8 cellular contexts compared by ENCODE assay signal in genomic region chr10:24722676-24723385, GRCh38. TPM values are rescaled to one million over a fixed set of nuclear protein-coding genes. Genes with fewer than 3 reads are reported as not detected.
DNase-seq lines count a peak whose midpoint lies in the region; ATAC-seq, FAIRE-seq and TF ChIP-seq lines count a peak whose summit lies in the region.

No MANE protein-coding gene starts in this region.

- peak overlapping the region; percentile 65 to 98 (median 90) for H3K27ac Mint-ChIP-seq in CD8-positive, alpha-beta memory T cell

- no peaks in the 10 kb centered on the region for H3K27me3 Mint-ChIP-seq in CD8-positive, alpha-beta memory T cell

- H3K9ac ChIP-seq in kidney (ENCODE audit: low read length in 2 of 2), result peak overlapping the region; percentile 81 to 82

- ATAC-seq in GM19397 (IDR thresholded peaks at IDR 0.05; ENCODE audit: unreplicated experiment) (peak; percentile 33), HG03565 (IDR thresholded peaks at IDR 0.05; ENCODE audit: unreplicated experiment) (peak; percentile 16)

- TF ChIP-seq CTCF in bronchial epithelial cell (IDR thresholded peaks at IDR 0.05; ENCODE audit: insufficient read depth, low read length, severe bottlenecking), result no peak
- no peak for TF ChIP-seq CTCF in kidney (IDR thresholded peaks at IDR 0.05; ENCODE audit: borderline replicate concordance, extremely low read depth, insufficient read depth)

- intact Hi-C loops in kidney (cut with DNase I), result no loop called here

- H3K9me3 ChIP-seq in CD8-positive, alpha-beta memory T cell (ENCODE audit: low read length), result no peaks in the 10 kb centered on the region
- no peaks in the 10 kb centered on the region for H3K9me3 ChIP-seq in kidney (ENCODE audit: control insufficient read depth in 1 of 2, low read length in 2 of 2)

- POLR2A ChIA-PET in CD8-positive, alpha-beta memory T cell (lab: Charles Lee), result no interaction called here

- no peak for FAIRE-seq in bronchial epithelial cell (lab: Jason Lieb, UNC)
- FAIRE-seq in kidney (lab: Jason Lieb, UNC), result no peak

- DNase-seq in CD8-positive, alpha-beta memory T cell, result peak; percentile 31 to 62 (median 55)
- DNase-seq in UCSD-AML1 (lab: John Stamatoyannopoulos, UW; ENCODE audit: unreplicated experiment) (peak; percentile 73), bronchial epithelial cell (ENCODE audit: low read depth) (no peak), kidney (peak; percentile 85), NCI-H510A treated with DMSO at 0.1 percent for 48 hours (lab: John Stamatoyannopoulos, UW) (no peak)
- DNase-seq in stimulated activated CD4-positive, alpha-beta T cell treated with anti-CD3 and anti-CD28 coated beads, Interleukin-15, amount 100 ng/mL, for 24 hours, result peak; percentile 65

- H3K4me3 ChIP-seq in CD8-positive, alpha-beta memory T cell (ENCODE audit: low read length), result peak overlapping the region; percentile 69
- H3K4me3 ChIP-seq in bronchial epithelial cell (ENCODE audit: low read depth, low read length) (peak overlapping the region; percentile 81), kidney (ENCODE audit: low read length in 2 of 2) (peak overlapping the region; percentile 69 to 82)

- peak overlapping the region; percentile 92 to 96 (median 95) for H3K4me3 Mint-ChIP-seq in CD8-positive, alpha-beta memory T cell

- peaks cover 23 to 36% (median 29%) of the 10 kb centered on the region in 3 donors for H3K4me1 Mint-ChIP-seq in CD8-positive, alpha-beta memory T cell

- peak overlapping the region; percentile 66 for H3K27ac ChIP-seq in CD8-positive, alpha-beta memory T cell (ENCODE audit: low read depth, low read length)
- peak overlapping the region; percentile 87 to 97 for H3K27ac ChIP-seq in kidney (ENCODE audit: low read depth in 2 of 2, low read length in 2 of 2)

- H3K9me3 Mint-ChIP-seq in CD8-positive, alpha-beta memory T cell, result no peaks in the 10 kb centered on the region

- CTCF ChIA-PET in CD8-positive, alpha-beta memory T cell (lab: Charles Lee), result interaction anchor here (0.9 to 1.9 kb wide), 5 partner anchors 10 to 229 kb away, joined by 3 to 7 read pairs (median 3); no protein-coding TSS in a partner anchor

- H3K36me3 ChIP-seq in CD8-positive, alpha-beta memory T cell (ENCODE audit: insufficient read depth, low read length), result no peaks in the 10 kb centered on the region
- H3K36me3 ChIP-seq in bronchial epithelial cell (ENCODE audit: control insufficient read depth, insufficient read depth, low read length), result peaks cover 4% of the 10 kb centered on the region
- H3K36me3 ChIP-seq in kidney (ENCODE audit: control insufficient read depth in 1 of 2, insufficient read depth in 2 of 2, low read length in 2 of 2), result no peaks in the 10 kb centered on the region

- peaks cover 11% of the 10 kb centered on the region for H3K4me1 ChIP-seq in CD8-positive, alpha-beta memory T cell (ENCODE audit: insufficient read depth, low read length)
- H3K4me1 ChIP-seq in kidney (ENCODE audit: control insufficient read depth in 1 of 2, insufficient read depth in 1 of 2, low read depth in 1 of 2, low read length in 2 of 2), result peaks cover 17 to 20% of the 10 kb centered on the region in 2 donors

- no peaks in the 10 kb centered on the region for H3K27me3 ChIP-seq in CD8-positive, alpha-beta memory T cell (ENCODE audit: insufficient read depth, low read length, poor library complexity, severe bottlenecking)
- H3K27me3 ChIP-seq in bronchial epithelial cell (ENCODE audit: control insufficient read depth, insufficient read depth, low read length), result no peaks in the 10 kb centered on the region

- peaks cover 0 to 13% (median 0%) of the 10 kb centered on the region in 3 donors for H3K36me3 Mint-ChIP-seq in CD8-positive, alpha-beta memory T cell

RNA-seq across cellular contexts. Expression of gene ARHGAP21, which starts 0.9 kb away (rescaled TPM):
- total RNA-seq in CD8-positive, alpha-beta memory T cell, result 10 to 100 TPM; 30.9 to 33.7 TPM
- polyA plus RNA-seq in CD8-positive, alpha-beta memory T cell, result 3.4 TPM
- 62.1 and 80.6 TPM in 2 replicates for total RNA-seq in bronchial epithelial cell
- 74.3 TPM for total RNA-seq in kidney
- 12.7 TPM for polyA plus RNA-seq in kidney (ENCODE audit: insufficient read depth, low read depth, low replicate concordance)

Comparison
In these comparisons a context has a peak if more than half of its experiments do, and no peak if none do; other contexts are left out.
1. DNase-seq: peak in CD8-positive, alpha-beta memory T cell (5 of 5), UCSD-AML1 (single experiment), kidney (single experiment) and stimulated activated CD4-positive, alpha-beta T cell treated with anti-CD3 and anti-CD28 coated beads, Interleukin-15, amount 100 ng/mL, for 24 hours (single experiment); none in bronchial epithelial cell (single experiment) and NCI-H510A treated with DMSO at 0.1 percent for 48 hours (single experiment).
2. Peak in every context shown above with its lines, with median percentiles within 50 percentile points of each other: H3K4me3 ChIP-seq.